ENCODE assay signal across 8 cellular contexts in the genomic region with DNA sequence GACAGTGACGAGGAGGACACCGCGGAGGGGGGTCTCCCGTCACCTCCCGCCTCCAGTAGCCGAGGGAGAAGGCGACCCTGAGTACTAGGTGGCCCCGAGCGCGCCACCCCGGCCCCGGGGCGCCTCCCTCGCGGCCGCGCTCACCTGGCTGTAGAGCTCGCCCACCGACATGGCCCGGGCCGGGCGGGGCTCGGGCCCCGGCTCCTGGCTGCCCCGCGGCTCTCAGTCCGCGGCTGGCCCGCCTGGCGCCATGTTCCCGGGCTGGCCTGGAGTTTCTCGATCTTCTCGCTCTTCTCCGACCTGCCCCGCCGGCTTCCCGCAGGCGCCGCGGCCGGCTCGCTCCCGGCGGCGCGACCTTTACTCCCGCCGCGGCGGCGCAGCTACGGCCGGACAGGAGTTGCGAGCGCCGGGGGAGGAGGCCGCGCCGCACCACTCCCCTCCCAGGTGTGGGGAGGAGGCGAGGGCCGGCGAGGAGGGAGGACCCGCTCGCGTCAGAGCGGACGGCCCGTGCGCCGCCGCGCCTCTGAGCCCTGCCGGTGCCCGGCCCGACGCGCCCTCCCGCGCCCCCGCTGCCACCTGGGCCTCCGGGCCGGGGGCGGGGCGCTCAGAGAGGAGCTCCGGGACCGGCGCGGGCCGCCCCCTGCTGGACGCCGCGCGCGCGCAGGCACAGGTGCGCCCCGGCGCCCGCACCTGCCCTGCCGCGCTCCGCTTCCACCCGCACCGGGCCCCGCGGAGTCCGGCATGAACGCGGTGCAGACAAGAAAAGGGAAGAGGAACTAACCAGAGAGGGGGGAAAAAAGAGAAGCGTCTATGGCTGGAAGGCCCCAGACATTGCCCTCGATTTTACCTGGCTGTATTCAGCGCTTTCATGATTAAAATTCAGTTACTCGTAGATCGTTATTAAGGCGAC. TPM values are rescaled to one million over a fixed set of nuclear protein-coding genes. Genes with fewer than 3 reads are reported as not detected.
DNase-seq lines count a peak whose midpoint lies in the region; ATAC-seq, FAIRE-seq and TF ChIP-seq lines count a peak whose summit lies in the region.

A gene (minus strand): TSS at position 525 of the 910 bp plus-strand sequence. CDS start 354 bp downstream, at position 171.

- H3K4me1 ChIP-seq in ACC112 (ENCODE audit: control insufficient read depth, insufficient read depth, low read length, unreplicated experiment) = no peaks in the 10 kb centered on the region
- peaks cover 11% of the 10 kb centered on the region for H3K4me1 ChIP-seq in OCI-LY3 (ENCODE audit: low read length)
- H3K4me1 ChIP-seq in iPS DF 6.9 (ENCODE audit: control insufficient read depth, insufficient read depth, low read length) = 0 out of 2 replicates have a peak, but pooled peaks cover 2% of the 10 kb centered on the region
- H3K4me1 ChIP-seq in small intestine (ENCODE audit: control insufficient read depth in 2 of 2, insufficient read depth in 1 of 2, low read depth in 1 of 2, low read length in 1 of 2) = peaks cover 0 to 3% of the 10 kb centered on the region in 2 donors

- peak within 1 kb of the TSS; percentile 43 for H3K4me3 Mint-ChIP-seq in activated naive CD4-positive, alpha-beta T cell treated with anti-CD3 and anti-CD28 coated beads, Interleukin-2, amount 10 ng/mL, durations not matched to agents 7 days and 5 days

- H3K4me2 ChIP-seq in OCI-LY3 (ENCODE audit: low read length) = peak within 1 kb of the TSS; percentile 58

- H3K27ac Mint-ChIP-seq in activated naive CD4-positive, alpha-beta T cell treated with anti-CD3 and anti-CD28 coated beads, Interleukin-2, amount 10 ng/mL, durations not matched to agents 7 days and 5 days = no peak within 1 kb of the TSS

- H2AFZ ChIP-seq in ACC112 (ENCODE audit: low read length, unreplicated experiment) (no peak within 1 kb of the TSS), OCI-LY3 (ENCODE audit: low read depth, low read length) (no peak within 1 kb of the TSS)

- no peaks in the 10 kb centered on the region for H3K36me3 ChIP-seq in ACC112 (ENCODE audit: insufficient read depth, low read length)
- no peaks in the 10 kb centered on the region for H3K36me3 ChIP-seq in OCI-LY3 (replicated peaks; ENCODE audit: low read depth, low read length)
- no peaks in the 10 kb centered on the region for H3K36me3 ChIP-seq in iPS DF 6.9 (ENCODE audit: control insufficient read depth, insufficient read depth, low read length)
- H3K36me3 ChIP-seq in small intestine (ENCODE audit: control insufficient read depth in 2 of 2, insufficient read depth in 2 of 2, low read length in 2 of 2) = no peaks in the 10 kb centered on the region

- H3K27ac ChIP-seq in ACC112 (ENCODE audit: low read depth, low read length) = no peak within 1 kb of the TSS
- no peak within 1 kb of the TSS for H3K27ac ChIP-seq in OCI-LY3 (ENCODE audit: low read length)
- no peak within 1 kb of the TSS for H3K27ac ChIP-seq in iPS DF 6.9 (ENCODE audit: low read length)
- H3K27ac ChIP-seq in small intestine (ENCODE audit: low read depth in 1 of 2, low read length in 1 of 2) = peak within 1 kb of the TSS; percentile 92 to 93

- H3K79me2 ChIP-seq in ACC112 (ENCODE audit: control insufficient read depth, insufficient read depth, low read length, unreplicated experiment) = no peaks in the 10 kb centered on the region
- H3K79me2 ChIP-seq in OCI-LY3 (ENCODE audit: low read length) = no peaks in the 10 kb centered on the region

- FAIRE-seq in small intestine (lab: Jason Lieb, UNC) = no peak

- TF ChIP-seq CTCF in OCI-LY3 (IDR thresholded peaks at IDR 0.05; ENCODE audit: low read depth, low read length) = peak; percentile 35

- CTCF ChIA-PET in activated naive CD4-positive, alpha-beta T cell treated with anti-CD3 and anti-CD28 coated beads, Interleukin-2, amount 10 ng/mL, durations not matched to agents 7 days and 5 days (lab: Charles Lee) = interaction anchor here (1.0 to 2.0 kb wide), 6 partner anchors 9 to 684 kb away, joined by 3 to 6 read pairs (median 3); no protein-coding TSS in a partner anchor

- no peak within 1 kb of the TSS for H3K9ac ChIP-seq in OCI-LY3 (ENCODE audit: low read length)

- no peaks in the 10 kb centered on the region for H4K20me1 ChIP-seq in OCI-LY3 (ENCODE audit: insufficient read depth, low read length)

- no CpG with 5 or more reads among the region's 115 CpGs for WGBS in iPS DF 6.9 (ENCODE audit: insufficient coverage, insufficient read length)
- 0 to 1% (median 1%) methylated on average over 70 to 115 of the region's 115 CpGs for WGBS in small intestine, 3 donors

- H3K27me3 Mint-ChIP-seq in activated naive CD4-positive, alpha-beta T cell treated with anti-CD3 and anti-CD28 coated beads, Interleukin-2, amount 10 ng/mL, durations not matched to agents 7 days and 5 days = peaks cover 79% of the 10 kb centered on the region

- H3K36me3 Mint-ChIP-seq in activated naive CD4-positive, alpha-beta T cell treated with anti-CD3 and anti-CD28 coated beads, Interleukin-2, amount 10 ng/mL, durations not matched to agents 7 days and 5 days = no peaks in the 10 kb centered on the region

- no peaks in the 10 kb centered on the region for H3K9me3 Mint-ChIP-seq in activated naive CD4-positive, alpha-beta T cell treated with anti-CD3 and anti-CD28 coated beads, Interleukin-2, amount 10 ng/mL, durations not matched to agents 7 days and 5 days

- H3K4me3 ChIP-seq in ACC112 (ENCODE audit: low read depth, low read length) (peak within 1 kb of the TSS; percentile 33; the same call in 1 of the 2 replicates), OCI-LY3 (ENCODE audit: low read length) (peak within 1 kb of the TSS; percentile 67), iPS DF 6.9 (ENCODE audit: low read length) (peak within 1 kb of the TSS; percentile 85; the same call in 1 of the 2 replicates), small intestine (ENCODE audit: low read depth in 1 of 2, low read length in 2 of 2) (peak within 1 kb of the TSS; percentile 71 to 90)

- H3K9me3 ChIP-seq in OCI-LY3 (ENCODE audit: insufficient read depth, low read length) (no peaks in the 10 kb centered on the region), iPS DF 6.9 (ENCODE audit: control insufficient read depth, insufficient read depth, low read length) (no peaks in the 10 kb centered on the region), small intestine (ENCODE audit: control insufficient read depth, low read depth) (no peaks in the 10 kb centered on the region)

- H3K4me1 Mint-ChIP-seq in activated naive CD4-positive, alpha-beta T cell treated with anti-CD3 and anti-CD28 coated beads, Interleukin-2, amount 10 ng/mL, durations not matched to agents 7 days and 5 days = peaks cover 8% of the 10 kb centered on the region

- peak; percentile 60 for DNase-seq in activated naive CD4-positive, alpha-beta T cell treated with anti-CD3 and anti-CD28 coated beads, Interleukin-2, amount 10 ng/mL, durations not matched to agents 7 days and 5 days
- DNase-seq in iPS DF 6.9 (ENCODE audit: low read depth, low spot score) (no peak), small intestine (peak; percentile 95), MV-4-11 (lab: John Stamatoyannopoulos, UW) (no peak)

- H3K27me3 ChIP-seq in ACC112 (ENCODE audit: insufficient read depth, low read length) (peaks cover 85% of the 10 kb centered on the region), OCI-LY3 (ENCODE audit: low read depth, low read length) (peaks cover 42% of the 10 kb centered on the region), iPS DF 6.9 (ENCODE audit: control insufficient read depth, insufficient read depth, low read length) (peaks cover 30% of the 10 kb centered on the region), small intestine (ENCODE audit: control insufficient read depth in 2 of 2, insufficient read depth in 2 of 2, low read length in 2 of 2) (peaks cover 0 to 25% of the 10 kb centered on the region in 2 donors)

- ATAC-seq in GM18909 (IDR thresholded peaks at IDR 0.05; ENCODE audit: poor library complexity, unreplicated experiment) (peak; percentile 88), HG03280 (IDR thresholded peaks at IDR 0.05; ENCODE audit: unreplicated experiment) (peak; percentile 72)

RNA-seq across cellular contexts. Expression of the gene that starts here (rescaled TPM):
- polyA plus RNA-seq in small intestine = 100 to 1,000 TPM in 2 of 3 donors, 10 to 100 TPM in 1; 45.0 to 185 (median 133) TPM

Comparison
In these comparisons a context has a peak if more than half of its experiments do, and no peak if none do; other contexts are left out.
1. H3K27ac ChIP-seq: peak in small intestine (2 of 2); none in ACC112 (single experiment), OCI-LY3 (single experiment) and iPS DF 6.9 (single experiment).
2. H3K4me3 ChIP-seq: peak in every context shown above with its lines; median percentile 85 in iPS DF 6.9; 80 in small intestine; 67 in OCI-LY3; 33 in ACC112.
3. DNase-seq: peak in activated naive CD4-positive, alpha-beta T cell treated with anti-CD3 and anti-CD28 coated beads, Interleukin-2, amount 10 ng/mL, durations not matched to agents 7 days and 5 days (single experiment) and small intestine (single experiment); none in iPS DF 6.9 (single experiment) and MV-4-11 (single experiment).